In the genomic region with DNA sequence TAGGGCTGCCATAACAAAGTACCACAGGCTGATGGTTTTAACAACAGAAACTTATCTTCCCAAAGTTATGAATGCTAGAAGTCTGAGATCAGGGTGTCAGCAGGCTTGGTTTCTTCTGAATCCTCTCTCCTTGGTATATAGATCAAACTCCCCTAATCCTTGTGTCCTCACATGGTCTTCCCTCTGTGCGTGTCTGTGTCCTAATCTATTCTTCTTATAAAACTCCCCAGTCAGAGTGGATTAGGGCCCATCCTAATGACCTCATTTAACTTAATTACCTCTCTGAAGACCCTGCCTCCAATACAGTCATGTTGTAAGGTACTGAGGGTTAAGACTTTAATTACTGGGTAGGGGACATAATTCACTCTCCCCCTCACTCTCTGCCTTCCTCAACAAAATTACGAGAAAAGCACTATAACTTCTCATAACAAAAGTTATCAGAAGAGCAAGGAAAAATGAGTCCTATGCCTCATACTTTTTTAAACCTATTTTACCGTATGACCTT, we compare ENCODE assay signal across 23 cellular contexts.
"Had no signal": no experiment of that assay in that cellular context is flagged by ENCODE, and none has a peak within 500 bp of the region (broad histone marks: within the 10 kb centered on the region; RNA-seq: fewer than 3 reads in every experiment).

No MANE protein-coding gene starts in this region.

- ATAC-seq: activated CD8-positive, alpha-beta memory T cell treated with anti-CD3 and anti-CD28 coated beads, Interleukin-2, amount 10 ng/mL, durations not matched to agents 7 days and 5 days; body of pancreas; foreskin keratinocyte; naive thymus-derived CD4-positive, alpha-beta T cell had no signal

- H3K4me3 ChIP-seq: body of pancreas, dorsolateral prefrontal cortex had no signal

- H3K4me1 ChIP-seq: body of pancreas, foreskin keratinocyte, parathyroid adenoma had no signal

- H3K4me1 Mint-ChIP-seq: activated B cell treated with CpG ODN at 0.5 μM for 24 hours; activated CD4-positive, alpha-beta memory T cell treated with anti-CD3 and anti-CD28 coated beads, Interleukin-2, amount 10 ng/mL, durations not matched to agents 7 days and 5 days; activated CD8-positive, alpha-beta memory T cell treated with anti-CD3 and anti-CD28 coated beads, Interleukin-2, amount 10 ng/mL, durations not matched to agents 7 days and 5 days; memory B cell; naive thymus-derived CD4-positive, alpha-beta T cell had no signal

- H3K36me3 ChIP-seq: neutrophil had no signal

- H3K36me3 Mint-ChIP-seq: activated CD8-positive, alpha-beta memory T cell treated with anti-CD3 and anti-CD28 coated beads, Interleukin-2, amount 10 ng/mL, durations not matched to agents 7 days and 5 days; activated naive CD8-positive, alpha-beta T cell treated with anti-CD3 and anti-CD28 coated beads, Interleukin-2, amount 10 ng/mL, durations not matched to agents 7 days and 5 days; memory B cell; naive thymus-derived CD4-positive, alpha-beta T cell had no signal

- H3K27me3 Mint-ChIP-seq: activated CD4-positive, alpha-beta memory T cell treated with anti-CD3 and anti-CD28 coated beads, Interleukin-2, amount 10 ng/mL, durations not matched to agents 7 days and 5 days; activated naive CD8-positive, alpha-beta T cell treated with anti-CD3 and anti-CD28 coated beads, Interleukin-2, amount 10 ng/mL, durations not matched to agents 7 days and 5 days had no signal

- H3K4me3 Mint-ChIP-seq: activated B cell treated with CpG ODN at 0.5 μM for 24 hours; activated CD4-positive, alpha-beta memory T cell treated with anti-CD3 and anti-CD28 coated beads, Interleukin-2, amount 10 ng/mL, durations not matched to agents 7 days and 5 days; activated CD8-positive, alpha-beta memory T cell treated with anti-CD3 and anti-CD28 coated beads, Interleukin-2, amount 10 ng/mL, durations not matched to agents 7 days and 5 days; activated naive CD8-positive, alpha-beta T cell treated with anti-CD3 and anti-CD28 coated beads, Interleukin-2, amount 10 ng/mL, durations not matched to agents 7 days and 5 days; memory B cell; naive thymus-derived CD4-positive, alpha-beta T cell had no signal

- H3K27ac ChIP-seq: body of pancreas, dorsolateral prefrontal cortex, foreskin keratinocyte, neutrophil, parathyroid adenoma had no signal

- H3K9me3 ChIP-seq: body of pancreas, neutrophil had no signal

- DNase-seq: activated B cell treated with CpG ODN at 0.5 μM for 24 hours; activated CD4-positive, alpha-beta memory T cell treated with anti-CD3 and anti-CD28 coated beads, Interleukin-2, amount 10 ng/mL, durations not matched to agents 7 days and 5 days; activated CD4-positive, alpha-beta T cell treated with anti-CD3 and anti-CD28 coated beads for 48 hours; activated CD8-positive, alpha-beta memory T cell treated with anti-CD3 and anti-CD28 coated beads, Interleukin-2, amount 10 ng/mL, durations not matched to agents 7 days and 5 days; activated naive CD4-positive, alpha-beta T cell; activated naive CD8-positive, alpha-beta T cell treated with anti-CD3 and anti-CD28 coated beads, Interleukin-2, amount 10 ng/mL, durations not matched to agents 7 days and 5 days; amygdala; body of pancreas; dorsolateral prefrontal cortex; foreskin keratinocyte; naive thymus-derived CD4-positive, alpha-beta T cell; retina; stimulated activated CD4-positive, alpha-beta T cell treated with anti-CD3 and anti-CD28 coated beads, Interleukin-12 subunit alpha, Interleukin-12 subunit beta, amount 100 ng/mL, for 4 hours; stimulated activated CD4-positive, alpha-beta T cell treated with anti-CD3 and anti-CD28 coated beads, Interleukin-1b, Interleukin-23, amount 100 ng/mL, for 48 hours; stimulated activated CD8-positive, alpha-beta memory T cell treated with anti-CD3 and anti-CD28 coated beads, Interleukin-4, amount 100 ng/mL, for 48 hours; stimulated activated naive CD4-positive, alpha-beta T cell treated with Interleukin-2 at 50 U/mL for 16 hours; substantia nigra; SW 1271; T-helper 2 cell; trophoblast cell had no signal

- H3K9me3 Mint-ChIP-seq: activated B cell treated with CpG ODN at 0.5 μM for 24 hours; activated CD4-positive, alpha-beta memory T cell treated with anti-CD3 and anti-CD28 coated beads, Interleukin-2, amount 10 ng/mL, durations not matched to agents 7 days and 5 days; activated naive CD8-positive, alpha-beta T cell treated with anti-CD3 and anti-CD28 coated beads, Interleukin-2, amount 10 ng/mL, durations not matched to agents 7 days and 5 days had no signal

- H3K27me3 ChIP-seq: body of pancreas, dorsolateral prefrontal cortex, foreskin keratinocyte, neutrophil had no signal

- H3K27ac Mint-ChIP-seq: activated B cell treated with CpG ODN at 0.5 μM for 24 hours; activated CD4-positive, alpha-beta memory T cell treated with anti-CD3 and anti-CD28 coated beads, Interleukin-2, amount 10 ng/mL, durations not matched to agents 7 days and 5 days; activated CD8-positive, alpha-beta memory T cell treated with anti-CD3 and anti-CD28 coated beads, Interleukin-2, amount 10 ng/mL, durations not matched to agents 7 days and 5 days; activated naive CD8-positive, alpha-beta T cell treated with anti-CD3 and anti-CD28 coated beads, Interleukin-2, amount 10 ng/mL, durations not matched to agents 7 days and 5 days; memory B cell; naive thymus-derived CD4-positive, alpha-beta T cell had no signal
